7 cellular contexts compared by ENCODE assay signal in the genomic region with DNA sequence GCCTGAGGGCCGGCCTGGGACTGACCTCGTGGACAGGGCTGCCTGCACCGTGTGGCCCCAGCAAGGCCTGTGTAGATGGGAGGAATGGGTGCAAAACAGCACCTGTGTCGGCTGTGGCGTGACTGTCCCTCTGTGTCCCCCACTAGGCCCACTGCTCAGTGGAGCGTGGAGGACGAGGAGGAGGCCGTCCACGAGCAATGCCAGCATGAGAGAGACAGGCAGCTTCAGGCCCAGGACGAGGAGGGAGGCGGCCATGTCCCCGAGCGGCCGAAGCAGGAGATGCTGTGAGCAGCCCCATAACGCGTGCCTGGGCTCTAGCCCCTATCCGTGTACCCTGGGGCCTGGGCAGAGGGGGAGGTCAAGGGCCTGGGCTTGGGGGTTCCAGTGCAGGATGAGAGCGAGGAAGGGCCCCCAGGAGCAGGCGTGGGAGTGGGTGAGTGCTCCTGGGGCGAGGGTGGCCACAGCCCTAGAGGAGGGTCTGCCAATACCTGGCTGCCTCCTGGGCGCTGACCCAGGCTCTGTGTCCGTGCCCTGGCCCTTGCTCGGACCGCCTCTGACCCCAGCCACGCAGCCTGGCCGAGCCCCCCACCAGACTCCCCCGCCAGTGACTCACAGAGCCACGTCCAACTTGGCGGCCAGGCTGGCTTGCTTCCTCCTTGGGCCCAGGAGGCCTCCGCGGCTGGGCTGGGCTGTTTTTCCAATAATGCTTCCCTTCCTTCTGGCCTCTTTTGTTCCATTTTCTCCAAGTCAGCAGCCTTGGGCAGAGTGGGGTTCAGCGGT. TPM values are rescaled to one million over a fixed set of nuclear protein-coding genes. Genes with fewer than 3 reads are reported as not detected.
DNase-seq lines count a peak whose midpoint lies in the region; ATAC-seq and TF ChIP-seq lines count a peak whose summit lies in the region.
"Had no signal": no experiment of that assay in that cellular context is flagged by ENCODE, and none has a peak within 500 bp of the region (broad histone marks: within the 10 kb centered on the region; RNA-seq: fewer than 3 reads in every experiment).

No MANE protein-coding gene starts in this region.

- CTCF ChIA-PET in A673 (lab: Charles Lee) = no interaction called here

- H3K27ac ChIP-seq in right lobe of liver (no peak overlapping the region), tibial artery (peak overlapping the region; percentile 67 to 79), A673 (ENCODE audit: low read depth, low read length, poor library complexity, severe bottlenecking) (no peak overlapping the region)

- no TSS peak for BruUV-seq in A673 (replicated peaks; lab: Mats Ljungman, UMichigan)

- peak; percentile 2 for DNase-seq in activated CD4-positive, alpha-beta T cell treated with anti-CD3 and anti-CD28 coated beads for 48 hours
- no peak for DNase-seq in activated CD4-positive, alpha-beta T cell treated with anti-CD3 and anti-CD28 coated beads, Interleukin-2, amount 50 U/mL, for 4 hours
- DNase-seq in right lobe of liver (peak in 2 of 3 donors; percentile 44 to 57), tibial artery (peak; percentile 79 to 83), A673 (ENCODE audit: low spot score) (no peak), NAMALWA (ENCODE audit: low spot score) (no peak)
- DNase-seq: NCI-H146 had no signal

- TF ChIP-seq POLR2A in right lobe of liver (IDR thresholded peaks at IDR 0.05) = no peak

- H3K4me3 ChIP-seq in right lobe of liver = no peak overlapping the region
- H3K4me3 ChIP-seq in tibial artery = no peak overlapping the region
- H3K4me3 ChIP-seq in A673 (ENCODE audit: low read depth, low read length, poor library complexity, severe bottlenecking) = no peak overlapping the region

- H3K36me3 ChIP-seq in right lobe of liver (no peaks in the 10 kb centered on the region), tibial artery (peaks cover 0 to 11% (median 8%) of the 10 kb centered on the region in 3 donors), A673 (ENCODE audit: insufficient read depth, low read length, poor library complexity, severe bottlenecking) (no peaks in the 10 kb centered on the region)

- peak in 1 of 4 donors; percentile 6 for ATAC-seq in right lobe of liver

- no peaks in the 10 kb centered on the region for H3K27me3 ChIP-seq in right lobe of liver
- peaks cover 0 to 7% of the 10 kb centered on the region in 2 donors for H3K27me3 ChIP-seq in tibial artery
- peaks cover 1% of the 10 kb centered on the region for H3K27me3 ChIP-seq in A673 (replicated peaks; ENCODE audit: insufficient read depth, low read depth, low read length, poor library complexity)

- POLR2A ChIA-PET in A673 (lab: Charles Lee; ENCODE audit: low non-redundant PET) = no interaction called here

- intact Hi-C loops in right lobe of liver (cut with DNase I) = loop anchor here in 1 of 2 donors (10.0 kb wide), 1 partner anchor 265 kb away; no protein-coding TSS in a partner anchor
- intact Hi-C loops in tibial artery (cut with DNase I; ENCODE audit: low total_unique reads) = loop anchor here (5.0 to 10.0 kb wide), 2 partner anchors 43 to 275 kb away; partner anchors contain the start of gene TNNI2
- intact Hi-C loops in A673 (cut with micrococcal nuclease; ENCODE audit: unreplicated experiment) = loop anchor here (5.0 kb wide), 1 partner anchor 42 kb away; no protein-coding TSS in a partner anchor

- TF ChIP-seq CTCF in right lobe of liver (IDR thresholded peaks at IDR 0.05) (no peak), tibial artery (IDR thresholded peaks at IDR 0.05) (no peak), A673 (conservative IDR thresholded peaks at IDR 0.05; ENCODE audit: low read depth, low read length) (no peak)

- H3K4me1 ChIP-seq in right lobe of liver = no peaks in the 10 kb centered on the region
- H3K4me1 ChIP-seq in tibial artery = peaks cover 0 to 57% (median 32%) of the 10 kb centered on the region in 4 donors
- H3K4me1 ChIP-seq in A673 (ENCODE audit: insufficient read depth, low read length, poor library complexity, severe bottlenecking) = no peaks in the 10 kb centered on the region

- H3K9me3 ChIP-seq in right lobe of liver (no peaks in the 10 kb centered on the region), tibial artery (no peaks in the 10 kb centered on the region), A673 (ENCODE audit: low read depth, low read length, poor library complexity, severe bottlenecking) (no peaks in the 10 kb centered on the region)

- 73% methylated on average over 3 of the region's 32 CpGs for WGBS in right lobe of liver (ENCODE audit: insufficient coverage, low coverage, low lambda C conversion rate, missing lambda C conversion rate)

RNA-seq across cellular contexts. Expression of gene PRR33, which starts 11.6 kb away (rescaled TPM):
- total RNA-seq in right lobe of liver (not detected), A673 (2021) (not detected in 2 replicates)

RNA-seq across cellular contexts. Expression of gene LSP1, which starts 27.2 kb away (rescaled TPM):
- total RNA-seq in right lobe of liver (10 to 100 TPM in 3 of 6 experiments, 1 to 10 TPM in 3; 2.3 to 20.6 (median 8.8) TPM), A673 (2021) (not detected in 2 replicates)

RNA-seq across cellular contexts. Expression of gene TNNT3, which starts 39.4 kb away (rescaled TPM):
- total RNA-seq in right lobe of liver = 1 to 10 TPM in 1 of 6 experiments, under 1 TPM in 1, not detected in 4; 0.44 to 2.2 TPM
- total RNA-seq in A673 (2021) = not detected in 2 replicates

RNA-seq across cellular contexts. Expression of gene TNNI2, which starts 41.4 kb away (rescaled TPM):
- total RNA-seq in right lobe of liver = 1 to 10 TPM in 2 of 6 experiments, under 1 TPM in 1, not detected in 3; 0.31 to 1.9 (median 1.1) TPM
- total RNA-seq in A673 (2021) = not detected in 2 replicates

RNA-seq across cellular contexts. Expression of gene SYT8, which starts 45.3 kb away (rescaled TPM):
- total RNA-seq in right lobe of liver (under 1 TPM in 1 of 6 experiments, not detected in 5; 0.68 TPM), A673 (2021) (not detected in 2 replicates)

Comparison
In these comparisons a context has a peak if more than half of its experiments do, and no peak if none do; other contexts are left out.
1. DNase-seq: peak in activated CD4-positive, alpha-beta T cell treated with anti-CD3 and anti-CD28 coated beads for 48 hours (single experiment), right lobe of liver (2 of 3) and tibial artery (2 of 2); none in activated CD4-positive, alpha-beta T cell treated with anti-CD3 and anti-CD28 coated beads, Interleukin-2, amount 50 U/mL, for 4 hours (0 of 2), A673 (single experiment) and NAMALWA (single experiment).
2. H3K27ac ChIP-seq: peak in tibial artery (2 of 2); none in right lobe of liver (0 of 3) and A673 (single experiment).